ENCODE assay signal across 1 cellular context in genomic region chr1:109258481-109259466, GRCh38.
TF ChIP-seq lines count a peak whose summit lies in the region.

No MANE protein-coding gene starts in this region.

TF ChIP-seq in GM23338, 12 proteins besides CTCF, POLR2A, EP300 and RAD21 (continued from another document):
- TF ChIP-seq, protein P1, sequence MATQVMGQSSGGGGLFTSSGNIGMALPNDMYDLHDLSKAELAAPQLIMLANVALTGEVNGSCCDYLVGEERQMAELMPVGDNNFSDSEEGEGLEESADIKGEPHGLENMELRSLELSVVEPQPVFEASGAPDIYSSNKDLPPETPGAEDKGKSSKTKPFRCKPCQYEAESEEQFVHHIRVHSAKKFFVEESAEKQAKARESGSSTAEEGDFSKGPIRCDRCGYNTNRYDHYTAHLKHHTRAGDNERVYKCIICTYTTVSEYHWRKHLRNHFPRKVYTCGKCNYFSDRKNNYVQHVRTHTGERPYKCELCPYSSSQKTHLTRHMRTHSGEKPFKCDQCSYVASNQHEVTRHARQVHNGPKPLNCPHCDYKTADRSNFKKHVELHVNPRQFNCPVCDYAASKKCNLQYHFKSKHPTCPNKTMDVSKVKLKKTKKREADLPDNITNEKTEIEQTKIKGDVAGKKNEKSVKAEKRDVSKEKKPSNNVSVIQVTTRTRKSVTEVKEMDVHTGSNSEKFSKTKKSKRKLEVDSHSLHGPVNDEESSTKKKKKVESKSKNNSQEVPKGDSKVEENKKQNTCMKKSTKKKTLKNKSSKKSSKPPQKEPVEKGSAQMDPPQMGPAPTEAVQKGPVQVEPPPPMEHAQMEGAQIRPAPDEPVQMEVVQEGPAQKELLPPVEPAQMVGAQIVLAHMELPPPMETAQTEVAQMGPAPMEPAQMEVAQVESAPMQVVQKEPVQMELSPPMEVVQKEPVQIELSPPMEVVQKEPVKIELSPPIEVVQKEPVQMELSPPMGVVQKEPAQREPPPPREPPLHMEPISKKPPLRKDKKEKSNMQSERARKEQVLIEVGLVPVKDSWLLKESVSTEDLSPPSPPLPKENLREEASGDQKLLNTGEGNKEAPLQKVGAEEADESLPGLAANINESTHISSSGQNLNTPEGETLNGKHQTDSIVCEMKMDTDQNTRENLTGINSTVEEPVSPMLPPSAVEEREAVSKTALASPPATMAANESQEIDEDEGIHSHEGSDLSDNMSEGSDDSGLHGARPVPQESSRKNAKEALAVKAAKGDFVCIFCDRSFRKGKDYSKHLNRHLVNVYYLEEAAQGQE (IDR thresholded peaks at IDR 0.05; ENCODE audit: unreplicated experiment): no peak
- TF ChIP-seq, protein P2, sequence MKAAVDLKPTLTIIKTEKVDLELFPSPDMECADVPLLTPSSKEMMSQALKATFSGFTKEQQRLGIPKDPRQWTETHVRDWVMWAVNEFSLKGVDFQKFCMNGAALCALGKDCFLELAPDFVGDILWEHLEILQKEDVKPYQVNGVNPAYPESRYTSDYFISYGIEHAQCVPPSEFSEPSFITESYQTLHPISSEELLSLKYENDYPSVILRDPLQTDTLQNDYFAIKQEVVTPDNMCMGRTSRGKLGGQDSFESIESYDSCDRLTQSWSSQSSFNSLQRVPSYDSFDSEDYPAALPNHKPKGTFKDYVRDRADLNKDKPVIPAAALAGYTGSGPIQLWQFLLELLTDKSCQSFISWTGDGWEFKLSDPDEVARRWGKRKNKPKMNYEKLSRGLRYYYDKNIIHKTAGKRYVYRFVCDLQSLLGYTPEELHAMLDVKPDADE (IDR thresholded peaks at IDR 0.05): no peak
- TF ChIP-seq STAT1 (IDR thresholded peaks at IDR 0.05; ENCODE audit: unreplicated experiment) (no peak), ZNF462 (CRISPR knock-in tag; IDR thresholded peaks at IDR 0.05) (no peak), JUNB (IDR thresholded peaks at IDR 0.05; ENCODE audit: unreplicated experiment) (no peak), NANOG (IDR thresholded peaks at IDR 0.05; ENCODE audit: borderline replicate concordance) (no peak), ZNF331 (CRISPR knock-in tag; IDR thresholded peaks at IDR 0.05; ENCODE audit: low read depth) (no peak), EZH2phosphoT487 (IDR thresholded peaks at IDR 0.05; ENCODE audit: unreplicated experiment) (no peak), ZNF114 (CRISPR knock-in tag; IDR thresholded peaks at IDR 0.05) (no peak), EZH2 (IDR thresholded peaks at IDR 0.05; ENCODE audit: low read depth, unreplicated experiment) (no peak)
